Comparison of ENCODE assay signal across 19 cellular contexts in the genomic region with DNA sequence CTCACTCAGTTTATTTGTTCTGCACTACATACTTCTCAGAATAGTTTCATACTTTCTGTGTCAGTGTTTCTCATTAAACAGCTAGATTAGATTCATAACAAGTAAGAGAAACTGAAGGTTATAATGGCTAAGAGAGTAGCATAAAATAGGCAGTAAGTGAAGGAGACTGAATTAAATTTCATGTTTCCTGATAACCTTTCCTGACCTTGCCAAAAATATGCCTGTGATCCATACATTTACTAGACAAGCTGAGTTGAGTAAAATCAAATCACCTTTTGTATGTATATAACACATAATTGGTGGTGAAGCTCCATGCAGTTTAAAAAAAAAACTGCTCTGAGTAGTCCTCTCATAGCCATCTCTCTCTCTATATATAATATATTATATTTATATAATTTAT.
"Had no signal": no experiment of that assay in that cellular context is flagged by ENCODE, and none has a peak within 500 bp of the region (broad histone marks: within the 10 kb centered on the region; RNA-seq: fewer than 3 reads in every experiment).

No MANE protein-coding gene starts in this region.

- DNase-seq: dermis blood vessel endothelial cell; esophagus squamous epithelium; foreskin fibroblast; glutamatergic neuron; islet precursor cell; left ventricle myocardium inferior; lower lobe of right lung; natural killer cell; posterior cingulate gyrus; stimulated activated CD4-positive, alpha-beta T cell treated with anti-CD3 and anti-CD28 coated beads, Interleukin-2, amount 100 ng/mL, for 24 hours; stimulated activated naive CD4-positive, alpha-beta T cell; stomach; substantia nigra; transverse colon had no signal

- H3K27me3 Mint-ChIP-seq: memory B cell had no signal

- H3K9me3 Mint-ChIP-seq: memory B cell, mesothelial cell of epicardium, neural crest cell had no signal

- H3K4me3 Mint-ChIP-seq: memory B cell, mesothelial cell of epicardium, natural killer cell, neural crest cell had no signal

- H3K36me3 Mint-ChIP-seq: memory B cell, mesothelial cell of epicardium, natural killer cell had no signal

- H3K27ac Mint-ChIP-seq: memory B cell, mesothelial cell of epicardium, natural killer cell had no signal

- ATAC-seq: gastroesophageal sphincter, lower lobe of right lung, natural killer cell, sciatic nerve had no signal

- H3K4me1 Mint-ChIP-seq: memory B cell, mesothelial cell of epicardium, natural killer cell, neural crest cell had no signal
